Comparison of ENCODE assay signal across 10 cellular contexts in the genomic region with DNA sequence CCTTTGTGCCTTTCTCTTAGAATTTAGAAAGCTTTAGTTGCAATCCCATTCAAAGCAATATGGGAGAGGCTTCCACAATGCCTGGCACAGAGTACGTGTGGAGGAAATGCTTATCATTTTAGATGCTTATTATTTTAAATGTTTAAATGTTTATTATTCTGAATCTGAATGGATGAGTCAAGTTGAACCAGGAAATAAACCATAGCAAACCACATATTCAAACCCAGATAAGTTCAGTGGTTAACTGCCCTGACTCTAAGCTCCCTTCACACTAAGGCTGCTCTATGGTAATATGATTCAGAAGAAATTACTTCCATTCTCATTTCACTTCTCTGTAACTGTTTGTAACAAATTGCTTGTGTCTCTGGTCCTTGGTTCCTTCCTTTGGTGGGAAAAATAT. TPM values are rescaled to one million over a fixed set of nuclear protein-coding genes. Genes with fewer than 3 reads are reported as not detected.
DNase-seq lines count a peak whose midpoint lies in the region; ATAC-seq and TF ChIP-seq lines count a peak whose summit lies in the region.
"Had no signal": no experiment of that assay in that cellular context is flagged by ENCODE, and none has a peak within 500 bp of the region (broad histone marks: within the 10 kb centered on the region; RNA-seq: fewer than 3 reads in every experiment).

No MANE protein-coding gene starts in this region.

- no peak overlapping the region for H3K4me3 ChIP-seq in MG63
- H3K4me3 ChIP-seq in astrocyte of the spinal cord (ENCODE audit: low read depth, low read length): no peak overlapping the region
- no peak overlapping the region for H3K4me3 ChIP-seq in lower lobe of right lung
- no peak overlapping the region for H3K4me3 ChIP-seq in CD4-positive, alpha-beta memory T cell (ENCODE audit: low read length in 2 of 2)

- in situ Hi-C loops in astrocyte of the spinal cord (cut with HindIII; ENCODE audit: low sequenced_read_pairs): no loop called here

- H3K4me1 ChIP-seq in lower lobe of right lung: peaks cover 25% of the 10 kb centered on the region
- H3K4me1 ChIP-seq in CD4-positive, alpha-beta memory T cell (ENCODE audit: insufficient read depth, low read length): peaks cover 8% of the 10 kb centered on the region

- peak overlapping the region in 3 of 7 donors; percentile 1 to 46 (median 37) for H3K27ac Mint-ChIP-seq in CD4-positive, alpha-beta memory T cell
- H3K27ac Mint-ChIP-seq in activated CD4-positive, alpha-beta T cell treated with anti-CD3 and anti-CD28 coated beads, Interleukin-2, amount 10 ng/mL, durations not matched to agents 7 days and 5 days: no peak overlapping the region
- H3K27ac Mint-ChIP-seq: activated naive CD4-positive, alpha-beta T cell treated with anti-CD3 and anti-CD28 coated beads, Interleukin-2, amount 10 ng/mL, durations not matched to agents 7 days and 5 days; stimulated activated naive CD8-positive, alpha-beta T cell treated with anti-CD3 and anti-CD28 coated beads, Interleukin-15, Interleukin-2, amounts not matched to agents 100 ng/mL and 50 ng/mL, for 24 hours had no signal

- peak overlapping the region; percentile 20 for H3K27ac ChIP-seq in lower lobe of right lung
- no peak overlapping the region for H3K27ac ChIP-seq in CD4-positive, alpha-beta memory T cell (ENCODE audit: low read depth, low read length)

- DNase-seq in EL: peak; percentile 75
- DNase-seq in MG63: peak; percentile 33
- peak; percentile 84 for DNase-seq in astrocyte of the spinal cord (ENCODE audit: low read depth, low spot score)
- no peak for DNase-seq in lower lobe of right lung
- DNase-seq in mesenteric fat pad (ENCODE audit: low spot score): no peak
- no peak for DNase-seq in CD4-positive, alpha-beta memory T cell
- no peak for DNase-seq in activated CD4-positive, alpha-beta T cell treated with anti-CD3 and anti-CD28 coated beads, Interleukin-2, amount 10 ng/mL, durations not matched to agents 7 days and 5 days
- DNase-seq: activated naive CD4-positive, alpha-beta T cell treated with anti-CD3 and anti-CD28 coated beads, Interleukin-2, amount 10 ng/mL, durations not matched to agents 7 days and 5 days had no signal

- intact Hi-C loops in lower lobe of right lung (cut with DNase I): no loop called here
- intact Hi-C loops in CD4-positive, alpha-beta memory T cell (cut with micrococcal nuclease): loop anchor here (5.0 to 10.0 kb wide), 2 partner anchors 43 to 915 kb away; a partner anchor contains a TSS

- H3K36me3 Mint-ChIP-seq in CD4-positive, alpha-beta memory T cell: peaks cover 0 to 2% of the 10 kb centered on the region in 2 donors
- H3K36me3 Mint-ChIP-seq in activated CD4-positive, alpha-beta T cell treated with anti-CD3 and anti-CD28 coated beads, Interleukin-2, amount 10 ng/mL, durations not matched to agents 7 days and 5 days (ENCODE audit: low read depth): no peaks in the 10 kb centered on the region
- H3K36me3 Mint-ChIP-seq: activated naive CD4-positive, alpha-beta T cell treated with anti-CD3 and anti-CD28 coated beads, Interleukin-2, amount 10 ng/mL, durations not matched to agents 7 days and 5 days had no signal

- CTCF ChIA-PET in CD4-positive, alpha-beta memory T cell (lab: Charles Lee; ENCODE audit: partially characterized antibody): no interaction called here
- CTCF ChIA-PET in activated CD4-positive, alpha-beta T cell treated with anti-CD3 and anti-CD28 coated beads, Interleukin-2, amount 10 ng/mL, durations not matched to agents 7 days and 5 days (lab: Charles Lee): interaction anchor here (0.7 to 1.2 kb wide), 2 partner anchors 9 to 369 kb away, joined by 3 to 5 read pairs; no protein-coding TSS in a partner anchor

- ATAC-seq in lower lobe of right lung: no peak
- no peak for ATAC-seq in HG03095 (IDR thresholded peaks at IDR 0.05; ENCODE audit: unreplicated experiment)

- peaks cover 0 to 2% of the 10 kb centered on the region in 2 donors for H3K27me3 Mint-ChIP-seq in CD4-positive, alpha-beta memory T cell
- H3K27me3 Mint-ChIP-seq in activated CD4-positive, alpha-beta T cell treated with anti-CD3 and anti-CD28 coated beads, Interleukin-2, amount 10 ng/mL, durations not matched to agents 7 days and 5 days: peaks cover 10% of the 10 kb centered on the region
- H3K27me3 Mint-ChIP-seq: stimulated activated naive CD8-positive, alpha-beta T cell treated with anti-CD3 and anti-CD28 coated beads, Interleukin-15, Interleukin-2, amounts not matched to agents 100 ng/mL and 50 ng/mL, for 24 hours had no signal

- TF ChIP-seq CTCF in astrocyte of the spinal cord (IDR thresholded peaks at IDR 0.05; ENCODE audit: low read depth, low read length) (no peak), lower lobe of right lung (IDR thresholded peaks at IDR 0.05) (no peak)

- H3K9me3 ChIP-seq in MG63 (no peaks in the 10 kb centered on the region), lower lobe of right lung (no peaks in the 10 kb centered on the region)
- H3K9me3 ChIP-seq in CD4-positive, alpha-beta memory T cell (ENCODE audit: control insufficient read depth in 1 of 2, low read length in 2 of 2): no peaks in the 10 kb centered on the region

- H3K27me3 ChIP-seq in MG63 (no peaks in the 10 kb centered on the region), lower lobe of right lung (ENCODE audit: low read depth) (no peaks in the 10 kb centered on the region)
- no peaks in the 10 kb centered on the region for H3K27me3 ChIP-seq in CD4-positive, alpha-beta memory T cell (ENCODE audit: insufficient read depth, low read length)

- POLR2A ChIA-PET in CD4-positive, alpha-beta memory T cell (lab: Charles Lee; ENCODE audit: partially characterized antibody): interaction anchor here (0.6 to 1.0 kb wide), 2 partner anchors 54 to 144 kb away, joined by 3 read pairs; a partner anchor contains a TSS
- POLR2A ChIA-PET in activated CD4-positive, alpha-beta T cell treated with anti-CD3 and anti-CD28 coated beads, Interleukin-2, amount 10 ng/mL, durations not matched to agents 7 days and 5 days (lab: Charles Lee): no interaction called here

- H3K4me1 Mint-ChIP-seq in CD4-positive, alpha-beta memory T cell: peaks cover 12 to 25% (median 14%) of the 10 kb centered on the region in 4 donors
- peaks cover 31% of the 10 kb centered on the region for H3K4me1 Mint-ChIP-seq in activated CD4-positive, alpha-beta T cell treated with anti-CD3 and anti-CD28 coated beads, Interleukin-2, amount 10 ng/mL, durations not matched to agents 7 days and 5 days

- no peaks in the 10 kb centered on the region for H3K9me3 Mint-ChIP-seq in CD4-positive, alpha-beta memory T cell
- no peaks in the 10 kb centered on the region for H3K9me3 Mint-ChIP-seq in activated CD4-positive, alpha-beta T cell treated with anti-CD3 and anti-CD28 coated beads, Interleukin-2, amount 10 ng/mL, durations not matched to agents 7 days and 5 days
- H3K9me3 Mint-ChIP-seq: activated naive CD4-positive, alpha-beta T cell treated with anti-CD3 and anti-CD28 coated beads, Interleukin-2, amount 10 ng/mL, durations not matched to agents 7 days and 5 days; stimulated activated naive CD8-positive, alpha-beta T cell treated with anti-CD3 and anti-CD28 coated beads, Interleukin-15, Interleukin-2, amounts not matched to agents 100 ng/mL and 50 ng/mL, for 24 hours had no signal

- no peaks in the 10 kb centered on the region for H3K36me3 ChIP-seq in MG63
- no peaks in the 10 kb centered on the region for H3K36me3 ChIP-seq in lower lobe of right lung
- H3K36me3 ChIP-seq in CD4-positive, alpha-beta memory T cell (ENCODE audit: insufficient read depth, low read length): no peaks in the 10 kb centered on the region

- no peak overlapping the region for H3K4me3 Mint-ChIP-seq in CD4-positive, alpha-beta memory T cell
- H3K4me3 Mint-ChIP-seq in activated CD4-positive, alpha-beta T cell treated with anti-CD3 and anti-CD28 coated beads, Interleukin-2, amount 10 ng/mL, durations not matched to agents 7 days and 5 days: no peak overlapping the region
- H3K4me3 Mint-ChIP-seq: activated naive CD4-positive, alpha-beta T cell treated with anti-CD3 and anti-CD28 coated beads, Interleukin-2, amount 10 ng/mL, durations not matched to agents 7 days and 5 days; stimulated activated naive CD8-positive, alpha-beta T cell treated with anti-CD3 and anti-CD28 coated beads, Interleukin-15, Interleukin-2, amounts not matched to agents 100 ng/mL and 50 ng/mL, for 24 hours had no signal

RNA-seq across cellular contexts. Expression of a gene that starts 5.2 kb away (rescaled TPM):
- 45.1 and 103 TPM in 2 replicates for total RNA-seq in MG63 (2014; rRNA removed; shearing (Covaris generic); ENCODE audit: low replicate concordance)
- total RNA-seq in lower lobe of right lung: 114 TPM
- total RNA-seq in mesenteric fat pad: 74.7 TPM
- 10 to 100 TPM; 64.0 to 71.0 TPM for total RNA-seq in CD4-positive, alpha-beta memory T cell
- polyA plus RNA-seq in CD4-positive, alpha-beta memory T cell: 10 to 100 TPM; 10.2 to 16.9 TPM
- 10 to 100 TPM; 48.4 to 49.7 TPM for total RNA-seq in activated CD4-positive, alpha-beta T cell treated with anti-CD3 and anti-CD28 coated beads, Interleukin-2, amount 10 ng/mL, durations not matched to agents 7 days and 5 days

Comparison
In these comparisons a context has a peak if more than half of its experiments do, and no peak if none do; other contexts are left out.
1. DNase-seq: peak in EL (single experiment), MG63 (single experiment) and astrocyte of the spinal cord (single experiment); none in lower lobe of right lung (single experiment), mesenteric fat pad (single experiment), CD4-positive, alpha-beta memory T cell (0 of 5) and activated CD4-positive, alpha-beta T cell treated with anti-CD3 and anti-CD28 coated beads, Interleukin-2, amount 10 ng/mL, durations not matched to agents 7 days and 5 days (single experiment).